9 cellular contexts compared by ENCODE assay signal in genomic region chr5:170333161-170333909, GRCh38. TPM values are rescaled to one million over a fixed set of nuclear protein-coding genes. Genes with fewer than 3 reads are reported as not detected.
DNase-seq lines count a peak whose midpoint lies in the region; ATAC-seq and TF ChIP-seq lines count a peak whose summit lies in the region.
"Had no signal": no experiment of that assay in that cellular context is flagged by ENCODE, and none has a peak within 500 bp of the region (broad histone marks: within the 10 kb centered on the region; RNA-seq: fewer than 3 reads in every experiment).

No MANE protein-coding gene starts in this region.

- no peak overlapping the region for H2AFZ ChIP-seq in GM23338
- no peak overlapping the region for H2AFZ ChIP-seq in PC-9

- intact Hi-C loops in mucosa of descending colon (cut with DNase I, micrococcal nuclease) (loop anchor here in 1 of 2 donors (10.0 kb wide), 1 partner anchor 59 kb away; no protein-coding TSS in a partner anchor), PC-9 (cut with micrococcal nuclease; ENCODE audit: unreplicated experiment) (no loop called here)

- H3K79me2 ChIP-seq in GM23338 (replicated peaks; ENCODE audit: insufficient read depth) (no peaks in the 10 kb centered on the region), PC-9 (ENCODE audit: low read depth) (no peaks in the 10 kb centered on the region)

- H3K4me3 ChIP-seq in GM23338 (peak overlapping the region; percentile 30; the same call in 1 of the 2 replicates), mucosa of descending colon (no peak overlapping the region), PC-9 (no peak overlapping the region)
- H3K4me3 ChIP-seq: ascending aorta had no signal

- no TSS peak for BruUV-seq in PC-9 (replicated peaks; lab: Mats Ljungman, UMichigan)

- H3K4me1 ChIP-seq in GM23338 (ENCODE audit: insufficient read depth) (peaks cover 47% of the 10 kb centered on the region), mucosa of descending colon (ENCODE audit: low read depth) (no peaks in the 10 kb centered on the region), PC-9 (replicated peaks; ENCODE audit: insufficient read depth) (peaks cover 10% of the 10 kb centered on the region; the same call in 1 of the 2 replicates)

- peaks cover 2% of the 10 kb centered on the region for H3K27me3 Mint-ChIP-seq in GM23338 (ENCODE audit: insufficient read depth, low read depth, poor library complexity)
- H3K27me3 Mint-ChIP-seq in HFFc6 (ENCODE audit: insufficient read depth) = peaks cover 5% of the 10 kb centered on the region

- H3K4me3 Mint-ChIP-seq in GM23338 = peak overlapping the region; percentile 47; the same call in 2 of the 3 replicates
- H3K4me3 Mint-ChIP-seq in HFFc6 = no peak overlapping the region

- TF ChIP-seq CTCF in GM23338 (conservative IDR thresholded peaks at IDR 0.05; ENCODE audit: low read depth in 2 of 2) = no peak
- TF ChIP-seq CTCF in mucosa of descending colon (IDR thresholded peaks at IDR 0.05) = no peak
- no peak for TF ChIP-seq CTCF in HFFc6 (IDR thresholded peaks at IDR 0.05)
- TF ChIP-seq CTCF in PC-9 (conservative IDR thresholded peaks at IDR 0.05) = no peak

- H3K4me1 Mint-ChIP-seq in GM23338 (peaks cover 56% of the 10 kb centered on the region), HFFc6 (ENCODE audit: low read depth) (peaks cover 5% of the 10 kb centered on the region; the same call in 1 of the 2 replicates)

- ATAC-seq in GM23338 (peak; percentile 47), mucosa of descending colon (peak; percentile 48)

- CTCF ChIA-PET in PC-9 (lab: Charles Lee) = no interaction called here

- peaks cover 4% of the 10 kb centered on the region; the same call in 2 of the 3 replicates for H3K9me3 Mint-ChIP-seq in GM23338
- H3K9me3 Mint-ChIP-seq in HFFc6 = 0 out of 2 replicates have a peak, but pooled peaks cover 3% of the 10 kb centered on the region

- H3F3A ChIP-seq in GM23338 (replicated peaks; ENCODE audit: low read depth) (0 out of 2 replicates have a peak, but pooled peaks cover 4% of the 10 kb centered on the region), PC-9 (ENCODE audit: insufficient read depth, low read depth) (no peaks in the 10 kb centered on the region)

- H3K9me2 ChIP-seq in GM23338 (ENCODE audit: insufficient read depth) (peaks cover 22% of the 10 kb centered on the region), PC-9 (ENCODE audit: insufficient read depth) (no peaks in the 10 kb centered on the region)

- peak; percentile 61 for DNase-seq in COLO829 (ENCODE audit: low spot score)
- peak; percentile 85 for DNase-seq in GM23338 (ENCODE audit: low spot score)
- peak; percentile 30 for DNase-seq in NOMO-1 treated with dmso at 0.1 percent for 144 hours (lab: John Stamatoyannopoulos, UW; ENCODE audit: unreplicated experiment)
- DNase-seq in activated T-helper 1 cell treated with anti-CD3 and anti-CD28 coated beads, Interleukin-2, amount 50 U/mL, for 16 hours (ENCODE audit: low read depth in 1 of 2, low spot score in 1 of 2) = peak; percentile 39 to 45
- peak in 2 of 3 donors; percentile 26 to 65 for DNase-seq in mucosa of descending colon
- DNase-seq in DMS 273 (lab: John Stamatoyannopoulos, UW; ENCODE audit: unreplicated experiment) = no peak
- DNase-seq in HFFc6 = no peak
- no peak for DNase-seq in PC-9

- H3K36me3 Mint-ChIP-seq in GM23338 (ENCODE audit: low read depth) (peaks cover 8% of the 10 kb centered on the region; the same call in 2 of the 3 replicates), HFFc6 (ENCODE audit: low read depth) (no peaks in the 10 kb centered on the region)

- H3K4me2 ChIP-seq in GM23338 = peak overlapping the region; percentile 73
- no peak overlapping the region for H3K4me2 ChIP-seq in PC-9

- H3K27ac Mint-ChIP-seq in GM23338 = peak overlapping the region; percentile 64
- H3K27ac Mint-ChIP-seq in HFFc6 = no peak overlapping the region

- no peaks in the 10 kb centered on the region for H3K27me3 ChIP-seq in GM23338 (ENCODE audit: insufficient read depth)
- H3K27me3 ChIP-seq in PC-9 (ENCODE audit: insufficient read depth, low read depth) = no peaks in the 10 kb centered on the region
- H3K27me3 ChIP-seq: ascending aorta had no signal

- H4K20me1 ChIP-seq in GM23338 (replicated peaks; ENCODE audit: insufficient read depth) = no peaks in the 10 kb centered on the region
- no peaks in the 10 kb centered on the region for H4K20me1 ChIP-seq in PC-9 (ENCODE audit: insufficient read depth)

- H3K27ac ChIP-seq in GM23338 (ENCODE audit: low read depth) (peak overlapping the region; percentile 89), PC-9 (no peak overlapping the region)
- H3K27ac ChIP-seq: ascending aorta had no signal

- H3K9me3 ChIP-seq in mucosa of descending colon (no peaks in the 10 kb centered on the region), PC-9 (ENCODE audit: insufficient read depth, low read depth) (no peaks in the 10 kb centered on the region)
- H3K9me3 ChIP-seq: ascending aorta had no signal

- POLR2A ChIA-PET in PC-9 (lab: Charles Lee; ENCODE audit: unreplicated experiment) = no interaction called here

- no peaks in the 10 kb centered on the region for H3K36me3 ChIP-seq in GM23338 (ENCODE audit: insufficient read depth)
- no peaks in the 10 kb centered on the region for H3K36me3 ChIP-seq in mucosa of descending colon (ENCODE audit: low read depth)
- no peaks in the 10 kb centered on the region for H3K36me3 ChIP-seq in PC-9 (ENCODE audit: low read depth)
- H3K36me3 ChIP-seq: ascending aorta had no signal

TF ChIP-seq in GM23338, 12 proteins besides CTCF, POLR2A, EP300 and RAD21 (continues in another document):
- no peak for TF ChIP-seq EZH2phosphoT487 (IDR thresholded peaks at IDR 0.05; ENCODE audit: unreplicated experiment)
- TF ChIP-seq CREB1 (CRISPR knock-in tag; IDR thresholded peaks at IDR 0.05; ENCODE audit: low read depth) = no peak
- peak; percentile 76 for TF ChIP-seq ZNF462 (CRISPR knock-in tag; IDR thresholded peaks at IDR 0.05)

RNA-seq across cellular contexts. Expression of gene LCP2, which starts 35.8 kb away (rescaled TPM):
- total RNA-seq in GM23338 (2014; rRNA removed; shearing (Covaris generic)) = 0.35 and 0.38 TPM in 2 replicates
- polyA plus RNA-seq in GM23338 (2016; fragmentation: Nextera tagmentation; extraction: Ambion mirVana) = 0.26 and 0.77 TPM in 2 replicates
- 10 to 100 TPM; 13.5 to 24.5 (median 22.9) TPM for total RNA-seq in mucosa of descending colon
- not detected for total RNA-seq in HFFc6 (2021; fragmentation: NEBNext Ultra II Directional; extraction: Animal tissue kit (Norgen Biotek cat#: 25700))
- not detected in 2 replicates for total RNA-seq in PC-9 (2021)

RNA-seq across cellular contexts. Expression of gene KCNMB1, which starts 55.8 kb away (rescaled TPM):
- total RNA-seq in GM23338 (2014; rRNA removed; shearing (Covaris generic)) = 0.17 and 0.23 TPM in 2 replicates
- polyA plus RNA-seq in GM23338 (2016; fragmentation: Nextera tagmentation; extraction: Ambion mirVana) = 0.19 and 0.26 TPM in 2 replicates
- total RNA-seq in mucosa of descending colon (10 to 100 TPM in 1 of 3 donors, 1 to 10 TPM in 2; 1.5 to 59.1 (median 5.5) TPM), PC-9 (2021) (not detected in 2 replicates)
- total RNA-seq in HFFc6 (2021; fragmentation: NEBNext Ultra II Directional; extraction: Animal tissue kit (Norgen Biotek cat#: 25700)) = not detected

Comparison
In these comparisons a context has a peak if more than half of its experiments do, and no peak if none do; other contexts are left out.
1. DNase-seq: peak in COLO829 (single experiment), GM23338 (single experiment), NOMO-1 treated with dmso at 0.1 percent for 144 hours (single experiment), activated T-helper 1 cell treated with anti-CD3 and anti-CD28 coated beads, Interleukin-2, amount 50 U/mL, for 16 hours (2 of 2) and mucosa of descending colon (2 of 3); none in DMS 273 (single experiment), HFFc6 (single experiment) and PC-9 (0 of 2).
2. RNA of gene LCP2, which starts 35.8 kb away (total RNA-seq): 13.5 to 24.5 TPM in mucosa of descending colon; 0.35 to 0.38 TPM in GM23338, not detected in HFFc6 and not detected in PC-9; every median in the first group is over 10 times any median in the second.